ENCODE assay signal across 8 cellular contexts in genomic region chr1:201649776-201650607, GRCh38.
DNase-seq lines count a peak whose midpoint lies in the region; ATAC-seq, FAIRE-seq and TF ChIP-seq lines count a peak whose summit lies in the region.

No MANE protein-coding gene starts in this region.

- in situ Hi-C loops in GM13977 (cut with MboI; ENCODE audit: low pct_unique_long_range_greater_than_20kb, low sequenced_read_pairs, unreplicated experiment): no loop called here

- H3K4me3 ChIP-seq in BE2C (ENCODE audit: low read depth, low read length) (peak overlapping the region; percentile 78), pancreas (peak overlapping the region; percentile 35 to 71 (median 52))

- ATAC-seq in activated T-helper 17 cell treated with anti-CD3 and anti-CD28 coated beads, Interleukin-2, amount 50 U/mL, for 72 hours (replicated peaks): peak; percentile 55
- ATAC-seq in Right ventricle myocardium superior (ENCODE audit: poor library complexity) (peak; percentile 78), pancreas (peak; percentile 60 to 88 (median 78)), GM21526 (IDR thresholded peaks at IDR 0.05; ENCODE audit: low FRiP score, unreplicated experiment) (no peak)

- intact Hi-C loops in Right ventricle myocardium superior (cut with DNase I) (no loop called here), pancreas (cut with DNase I) (no loop called here)

- no peak overlapping the region for H3K27ac Mint-ChIP-seq in activated T-helper 17 cell treated with anti-CD3 and anti-CD28 coated beads, Interleukin-2, amount 50 U/mL, for 72 hours

- H3K36me3 Mint-ChIP-seq in activated T-helper 17 cell treated with anti-CD3 and anti-CD28 coated beads, Interleukin-2, amount 50 U/mL, for 72 hours (ENCODE audit: low read depth): no peaks in the 10 kb centered on the region

- no peak for TF ChIP-seq CTCF in BE2C (IDR thresholded peaks at IDR 0.05; ENCODE audit: low read depth, low read length)
- TF ChIP-seq CTCF in pancreas (IDR thresholded peaks at IDR 0.05): no peak
- TF ChIP-seq CTCF in GM13977 (IDR thresholded peaks at IDR 0.05; ENCODE audit: extremely low read depth, insufficient read depth, missing control alignments): no peak

- DNase-seq in BE2C: peak; percentile 79
- DNase-seq in NCI-H1048 (lab: John Stamatoyannopoulos, UW): peak; percentile 88
- peak; percentile 90 for DNase-seq in Right ventricle myocardium superior
- peak; percentile 80 to 91 (median 85) for DNase-seq in pancreas
- no peak for DNase-seq in GM13977 (ENCODE audit: low spot score)
- DNase-seq in epidermal melanocyte (ENCODE audit: insufficient read length, low spot score): no peak

- H3K27me3 Mint-ChIP-seq in activated T-helper 17 cell treated with anti-CD3 and anti-CD28 coated beads, Interleukin-2, amount 50 U/mL, for 72 hours: peaks cover 24% of the 10 kb centered on the region

- H3K36me3 ChIP-seq in BE2C (no peaks in the 10 kb centered on the region), pancreas (no peaks in the 10 kb centered on the region)

- peak overlapping the region in 3 of 4 donors; percentile 10 to 62 (median 35) for H3K27ac ChIP-seq in pancreas

- H3K9me3 Mint-ChIP-seq in activated T-helper 17 cell treated with anti-CD3 and anti-CD28 coated beads, Interleukin-2, amount 50 U/mL, for 72 hours: no peaks in the 10 kb centered on the region

- no peak for FAIRE-seq in pancreas (lab: Jason Lieb, UNC)

- H3K9me3 ChIP-seq in BE2C (no peaks in the 10 kb centered on the region), pancreas (no peaks in the 10 kb centered on the region)

- WGBS in pancreas, 2 donors: 13 to 20% methylated on average over 59 to 61 of the region's 61 CpGs

- no peaks in the 10 kb centered on the region for H3K4me1 Mint-ChIP-seq in activated T-helper 17 cell treated with anti-CD3 and anti-CD28 coated beads, Interleukin-2, amount 50 U/mL, for 72 hours

- peak overlapping the region; percentile 33 for H3K4me3 Mint-ChIP-seq in activated T-helper 17 cell treated with anti-CD3 and anti-CD28 coated beads, Interleukin-2, amount 50 U/mL, for 72 hours

- H3K4me1 ChIP-seq in BE2C: peaks cover 2% of the 10 kb centered on the region
- peaks cover 3 to 4% (median 3%) of the 10 kb centered on the region in 3 donors for H3K4me1 ChIP-seq in pancreas

- H3K27me3 ChIP-seq in BE2C (peaks cover 12% of the 10 kb centered on the region), pancreas (no peaks in the 10 kb centered on the region)

Comparison
In these comparisons a context has a peak if more than half of its experiments do, and no peak if none do; other contexts are left out.
1. DNase-seq: peak in BE2C (single experiment), NCI-H1048 (single experiment), Right ventricle myocardium superior (single experiment) and pancreas (6 of 6); none in GM13977 (single experiment) and epidermal melanocyte (single experiment).